Comparison of ENCODE assay signal across 1 cellular context in the genomic region with DNA sequence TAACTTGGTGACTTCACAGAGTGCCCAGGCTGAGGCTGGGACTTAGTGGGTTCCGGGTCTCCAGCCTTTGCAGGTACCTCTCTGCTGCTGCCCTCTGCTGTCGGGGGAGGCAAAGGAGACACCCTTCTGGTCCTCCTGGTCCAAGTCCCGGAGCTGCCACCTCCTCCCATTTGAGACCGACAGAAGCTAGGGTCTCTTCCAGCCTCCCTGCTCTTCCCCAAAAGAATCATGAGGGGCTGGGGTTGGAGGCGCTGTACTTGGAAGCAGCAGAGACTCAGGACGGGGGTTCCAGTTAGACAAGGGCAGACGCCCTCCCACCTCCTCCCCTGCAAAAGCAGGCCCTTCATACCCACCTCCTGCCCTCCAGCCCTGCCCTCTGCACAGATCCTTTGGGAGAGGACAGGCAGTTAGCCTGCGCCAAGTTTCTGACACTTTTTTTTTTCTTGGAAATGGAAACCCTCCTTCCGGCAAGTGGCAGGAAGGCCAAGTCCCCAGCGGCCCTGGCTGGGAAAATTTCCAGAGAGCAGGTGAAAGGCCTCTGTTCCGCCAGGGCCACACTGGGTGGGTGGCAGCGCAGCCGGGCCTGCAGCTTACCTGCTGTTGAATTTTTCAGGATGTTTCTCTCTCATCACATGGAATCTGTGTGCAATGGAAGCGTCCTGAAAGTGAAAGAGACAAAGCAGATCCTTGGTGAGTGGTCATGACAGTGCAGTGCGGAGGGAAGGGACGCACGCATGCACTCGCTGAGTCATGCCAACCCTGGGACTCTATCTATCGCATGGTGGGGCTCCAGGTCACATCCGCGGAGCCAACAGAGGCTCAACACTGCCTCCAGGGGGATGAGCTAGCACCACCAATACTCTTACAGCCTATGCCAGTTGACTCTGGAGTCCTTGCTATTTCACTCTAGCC.
TF ChIP-seq lines count a peak whose summit lies in the region.

No MANE protein-coding gene starts in this region.

TF ChIP-seq in GM12878, 131 proteins besides CTCF, POLR2A, EP300 and RAD21 (continued from another document):
- TF ChIP-seq TBL1XR1 (IDR thresholded peaks at IDR 0.05; ENCODE audit: low read depth, low read length) (no peak), RUNX3 (IDR thresholded peaks at IDR 0.05; ENCODE audit: low read length) (peak; percentile 55), ATF7 (IDR thresholded peaks at IDR 0.05; ENCODE audit: low read depth) (no peak), NR2C1 (IDR thresholded peaks at IDR 0.05) (no peak), CHD4 (IDR thresholded peaks at IDR 0.05) (no peak), CEBPB (IDR thresholded peaks at IDR 0.05; ENCODE audit: borderline replicate concordance in 1 of 2, low read depth in 2 of 2, low read length in 2 of 2) (no peak), NFXL1 (IDR thresholded peaks at IDR 0.05; ENCODE audit: borderline replicate concordance) (no peak), NFYA (IDR thresholded peaks at IDR 0.05; ENCODE audit: borderline replicate concordance, low read depth, low read length) (no peak), CREM (IDR thresholded peaks at IDR 0.05; ENCODE audit: low read depth) (peak; percentile 56), JUND (IDR thresholded peaks at IDR 0.05; ENCODE audit: low read depth, low read length) (no peak), BACH1 (IDR thresholded peaks at IDR 0.05; ENCODE audit: borderline replicate concordance) (peak; percentile 83), MTA2 (IDR thresholded peaks at IDR 0.05; ENCODE audit: low read depth) (no peak), CBX3 (IDR thresholded peaks at IDR 0.05; ENCODE audit: borderline replicate concordance, low read depth) (no peak), STAT3 (IDR thresholded peaks at IDR 0.05; ENCODE audit: low read depth, low read length) (no peak), CBFB (IDR thresholded peaks at IDR 0.05; ENCODE audit: low read depth) (no peak; the same call in 1 of the 2 replicates), LARP7 (IDR thresholded peaks at IDR 0.05) (no peak), NRF1 (conservative IDR thresholded peaks at IDR 0.05; ENCODE audit: low read depth, low read length) (no peak), EED (IDR thresholded peaks at IDR 0.05; ENCODE audit: low read depth) (peak; percentile 89), PAX5 (IDR thresholded peaks at IDR 0.05; ENCODE audit: borderline replicate concordance, low read depth, low read length) (no peak), ZNF217 (IDR thresholded peaks at IDR 0.05) (no peak), ZNF622 (IDR thresholded peaks at IDR 0.05) (no peak), MXI1 (IDR thresholded peaks at IDR 0.05; ENCODE audit: low read depth, low read length) (no peak), DPF2 (IDR thresholded peaks at IDR 0.05) (no peak), CBX5 (IDR thresholded peaks at IDR 0.05; ENCODE audit: low read depth) (no peak)
- TF ChIP-seq, protein P1, sequence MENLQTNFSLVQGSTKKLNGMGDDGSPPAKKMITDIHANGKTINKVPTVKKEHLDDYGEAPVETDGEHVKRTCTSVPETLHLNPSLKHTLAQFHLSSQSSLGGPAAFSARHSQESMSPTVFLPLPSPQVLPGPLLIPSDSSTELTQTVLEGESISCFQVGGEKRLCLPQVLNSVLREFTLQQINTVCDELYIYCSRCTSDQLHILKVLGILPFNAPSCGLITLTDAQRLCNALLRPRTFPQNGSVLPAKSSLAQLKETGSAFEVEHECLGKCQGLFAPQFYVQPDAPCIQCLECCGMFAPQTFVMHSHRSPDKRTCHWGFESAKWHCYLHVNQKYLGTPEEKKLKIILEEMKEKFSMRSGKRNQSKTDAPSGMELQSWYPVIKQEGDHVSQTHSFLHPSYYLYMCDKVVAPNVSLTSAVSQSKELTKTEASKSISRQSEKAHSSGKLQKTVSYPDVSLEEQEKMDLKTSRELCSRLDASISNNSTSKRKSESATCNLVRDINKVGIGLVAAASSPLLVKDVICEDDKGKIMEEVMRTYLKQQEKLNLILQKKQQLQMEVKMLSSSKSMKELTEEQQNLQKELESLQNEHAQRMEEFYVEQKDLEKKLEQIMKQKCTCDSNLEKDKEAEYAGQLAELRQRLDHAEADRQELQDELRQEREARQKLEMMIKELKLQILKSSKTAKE (IDR thresholded peaks at IDR 0.05; ENCODE audit: low read depth, poor library complexity, severe bottlenecking), result no peak
- TF ChIP-seq, protein P2, sequence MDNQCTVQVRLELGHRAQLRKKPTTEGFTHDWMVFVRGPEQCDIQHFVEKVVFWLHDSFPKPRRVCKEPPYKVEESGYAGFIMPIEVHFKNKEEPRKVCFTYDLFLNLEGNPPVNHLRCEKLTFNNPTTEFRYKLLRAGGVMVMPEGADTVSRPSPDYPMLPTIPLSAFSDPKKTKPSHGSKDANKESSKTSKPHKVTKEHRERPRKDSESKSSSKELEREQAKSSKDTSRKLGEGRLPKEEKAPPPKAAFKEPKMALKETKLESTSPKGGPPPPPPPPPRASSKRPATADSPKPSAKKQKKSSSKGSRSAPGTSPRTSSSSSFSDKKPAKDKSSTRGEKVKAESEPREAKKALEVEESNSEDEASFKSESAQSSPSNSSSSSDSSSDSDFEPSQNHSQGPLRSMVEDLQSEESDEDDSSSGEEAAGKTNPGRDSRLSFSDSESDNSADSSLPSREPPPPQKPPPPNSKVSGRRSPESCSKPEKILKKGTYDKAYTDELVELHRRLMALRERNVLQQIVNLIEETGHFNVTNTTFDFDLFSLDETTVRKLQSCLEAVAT (IDR thresholded peaks at IDR 0.05), result no peak
- TF ChIP-seq, protein P3, sequence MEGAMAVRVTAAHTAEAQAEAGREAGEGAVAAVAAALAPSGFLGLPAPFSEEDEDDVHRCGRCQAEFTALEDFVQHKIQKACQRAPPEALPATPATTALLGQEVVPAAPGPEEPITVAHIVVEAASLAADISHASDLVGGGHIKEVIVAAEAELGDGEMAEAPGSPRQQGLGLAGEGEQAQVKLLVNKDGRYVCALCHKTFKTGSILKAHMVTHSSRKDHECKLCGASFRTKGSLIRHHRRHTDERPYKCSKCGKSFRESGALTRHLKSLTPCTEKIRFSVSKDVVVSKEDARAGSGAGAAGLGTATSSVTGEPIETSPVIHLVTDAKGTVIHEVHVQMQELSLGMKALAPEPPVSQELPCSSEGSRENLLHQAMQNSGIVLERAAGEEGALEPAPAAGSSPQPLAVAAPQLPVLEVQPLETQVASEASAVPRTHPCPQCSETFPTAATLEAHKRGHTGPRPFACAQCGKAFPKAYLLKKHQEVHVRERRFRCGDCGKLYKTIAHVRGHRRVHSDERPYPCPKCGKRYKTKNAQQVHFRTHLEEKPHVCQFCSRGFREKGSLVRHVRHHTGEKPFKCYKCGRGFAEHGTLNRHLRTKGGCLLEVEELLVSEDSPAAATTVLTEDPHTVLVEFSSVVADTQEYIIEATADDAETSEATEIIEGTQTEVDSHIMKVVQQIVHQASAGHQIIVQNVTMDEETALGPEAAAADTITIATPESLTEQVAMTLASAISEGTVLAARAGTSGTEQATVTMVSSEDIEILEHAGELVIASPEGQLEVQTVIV (IDR thresholded peaks at IDR 0.05; ENCODE audit: borderline replicate concordance, partially characterized antibody), result no peak
